Comparison of ENCODE assay signal across 8 cellular contexts in the genomic region with DNA sequence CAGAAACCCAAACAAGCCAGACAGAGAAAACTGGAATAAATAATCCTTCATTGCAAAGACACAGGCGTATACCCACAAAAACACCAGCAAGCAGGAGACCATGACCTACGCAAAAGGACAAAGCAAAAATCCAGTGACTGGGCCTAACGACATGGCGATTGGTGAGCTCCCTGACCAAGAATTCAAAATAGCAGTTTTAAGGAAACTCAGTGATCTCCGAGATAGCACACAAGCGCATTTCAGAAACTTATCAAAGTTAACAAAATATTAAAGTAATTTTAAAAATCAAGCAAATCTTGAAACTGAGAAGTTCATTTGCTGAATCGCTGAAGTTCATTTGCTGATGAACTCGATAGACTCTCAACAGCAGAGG. TPM values are rescaled to one million over a fixed set of nuclear protein-coding genes. Genes with fewer than 3 reads are reported as not detected.
DNase-seq lines count a peak whose midpoint lies in the region; ATAC-seq and TF ChIP-seq lines count a peak whose summit lies in the region.

No MANE protein-coding gene starts in this region.

- no peaks in the 10 kb centered on the region for H3K36me3 Mint-ChIP-seq in CD4-positive, alpha-beta T cell (ENCODE audit: low read depth)
- no peaks in the 10 kb centered on the region for H3K36me3 Mint-ChIP-seq in nephron progenitor cell (ENCODE audit: low read depth)

- POLR2A ChIA-PET in CD4-positive, alpha-beta T cell (lab: Charles Lee) = interaction anchor here (1.5 kb wide), 1 partner anchor 24 kb away, joined by 4 read pairs; no protein-coding TSS in a partner anchor

- H3K4me3 Mint-ChIP-seq in CD4-positive, alpha-beta T cell = peak overlapping the region; percentile 70
- H3K4me3 Mint-ChIP-seq in nephron progenitor cell = peak overlapping the region; percentile 78

- no peak for DNase-seq in CD4-positive, alpha-beta T cell
- DNase-seq in LNCaP clone FGC (ENCODE audit: low read depth) (no peak), coronary artery (ENCODE audit: low spot score) (no peak), nephron progenitor cell (no peak), NCI-H2227 (lab: John Stamatoyannopoulos, UW; ENCODE audit: unreplicated experiment) (no peak), NCI-H345 treated with DMSO at 0.1 percent for 48 hours (lab: John Stamatoyannopoulos, UW; ENCODE audit: unreplicated experiment) (no peak)

- H3K27ac ChIP-seq in CD4-positive, alpha-beta T cell (ENCODE audit: low read depth, low read length) = no peak overlapping the region
- H3K27ac ChIP-seq in coronary artery = no peak overlapping the region

- no peaks in the 10 kb centered on the region for H3K9me3 ChIP-seq in CD4-positive, alpha-beta T cell (ENCODE audit: control insufficient read depth, low read length)

- intact Hi-C loops in CD4-positive, alpha-beta T cell (cut with DNase I, micrococcal nuclease) = no loop called here

- peaks cover 6% of the 10 kb centered on the region for H3K27me3 ChIP-seq in CD4-positive, alpha-beta T cell (ENCODE audit: control insufficient read depth, insufficient read depth, low read length)

- TF ChIP-seq CTCF in CD4-positive, alpha-beta T cell (IDR thresholded peaks at IDR 0.05) = peak; percentile 42
- TF ChIP-seq CTCF in LNCaP clone FGC (IDR thresholded peaks at IDR 0.05; ENCODE audit: control insufficient read depth, extremely low read depth, insufficient read depth) (no peak), coronary artery (IDR thresholded peaks at IDR 0.05) (no peak), nephron progenitor cell (IDR thresholded peaks at IDR 0.05) (no peak)

- peaks cover 5% of the 10 kb centered on the region for H3K4me1 Mint-ChIP-seq in CD4-positive, alpha-beta T cell (ENCODE audit: low read depth)
- H3K4me1 Mint-ChIP-seq in nephron progenitor cell = peaks cover 50% of the 10 kb centered on the region

- CTCF ChIA-PET in CD4-positive, alpha-beta T cell (lab: Charles Lee) = interaction anchor here (0.5 to 3.0 kb wide), 6 partner anchors 17 to 222 kb away, joined by 3 to 18 read pairs (median 4); no protein-coding TSS in a partner anchor

- H3K4me3 ChIP-seq in LNCaP clone FGC (ENCODE audit: low read depth, low read length) = peak overlapping the region; percentile 45
- H3K4me3 ChIP-seq in coronary artery = peak overlapping the region; percentile 73

- H3K9me3 Mint-ChIP-seq in CD4-positive, alpha-beta T cell = no peaks in the 10 kb centered on the region
- H3K9me3 Mint-ChIP-seq in nephron progenitor cell = no peaks in the 10 kb centered on the region

- H3K27ac Mint-ChIP-seq in CD4-positive, alpha-beta T cell = no peak overlapping the region
- H3K27ac Mint-ChIP-seq in nephron progenitor cell = no peak overlapping the region

- no peak for ATAC-seq in CD4-positive, alpha-beta T cell (ENCODE audit: poor library complexity)
- ATAC-seq in GM18520 (IDR thresholded peaks at IDR 0.05; ENCODE audit: unreplicated experiment) (no peak), HG02870 (IDR thresholded peaks at IDR 0.05; ENCODE audit: unreplicated experiment) (no peak)

- peaks cover 52% of the 10 kb centered on the region for H3K27me3 Mint-ChIP-seq in CD4-positive, alpha-beta T cell
- H3K27me3 Mint-ChIP-seq in nephron progenitor cell (ENCODE audit: low read depth, poor library complexity) = peaks cover 14% of the 10 kb centered on the region

RNA-seq across cellular contexts. Expression of gene DBX1, which starts 27.6 kb away (rescaled TPM):
- under 1 TPM; 0.17 to 0.19 TPM for total RNA-seq in CD4-positive, alpha-beta T cell
